29 cellular contexts compared by ENCODE assay signal in the genomic region with DNA sequence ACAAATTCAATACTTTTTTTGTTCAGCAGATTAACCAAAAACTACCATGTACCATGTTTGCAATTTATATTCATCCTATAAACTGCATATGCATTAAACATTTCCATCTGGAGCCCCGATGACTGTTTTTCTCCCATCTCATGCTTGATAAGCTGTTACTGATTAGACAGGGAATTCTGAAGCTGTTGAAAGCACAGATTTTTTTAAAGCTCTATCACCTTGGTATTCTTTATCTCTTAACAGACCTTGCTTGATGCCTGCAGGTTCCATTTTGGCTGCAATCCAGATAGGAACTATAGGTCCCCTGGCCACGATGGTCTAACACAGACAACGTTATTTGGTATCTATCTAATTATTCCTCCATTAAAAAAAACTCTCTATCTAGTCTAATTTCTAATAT.
"Had no signal": no experiment of that assay in that cellular context is flagged by ENCODE, and none has a peak within 500 bp of the region (broad histone marks: within the 10 kb centered on the region; RNA-seq: fewer than 3 reads in every experiment).

No MANE protein-coding gene starts in this region.

- H3K9me3 ChIP-seq: neutrophil, pancreas, psoas muscle, right lobe of liver, sigmoid colon, suprapubic skin, testis, tibial artery, transverse colon, upper lobe of right lung, uterus had no signal

- DNase-seq: naive thymus-derived CD8-positive, alpha-beta T cell; nephron progenitor cell; nucleus accumbens; pancreas; posterior cingulate gyrus; psoas muscle; right cardiac atrium; right lobe of liver; sigmoid colon; spleen; stimulated activated CD4-positive, alpha-beta T cell treated with anti-CD3 and anti-CD28 coated beads, Interleukin-12 subunit alpha, Interleukin-12 subunit beta, amount 100 ng/mL, for 4 hours; stimulated activated CD4-positive, alpha-beta T cell treated with anti-CD3 and anti-CD28 coated beads, Interleukin-1b, Interleukin-23, amount 100 ng/mL, for 48 hours; stimulated activated CD4-positive, alpha-beta T cell treated with anti-CD3 and anti-CD28 coated beads, Interleukin-4, amount 100 ng/mL, for 1 hour; stimulated activated CD4-positive, alpha-beta T cell treated with anti-CD3 and anti-CD28 coated beads, Interleukin-4, amount 100 ng/mL, for 4 hours; stimulated activated CD8-positive, alpha-beta memory T cell treated with anti-CD3 and anti-CD28 coated beads, Interleukin-4, amount 100 ng/mL, for 48 hours; stimulated activated naive CD4-positive, alpha-beta T cell; stimulated activated naive CD8-positive, alpha-beta T cell treated with anti-CD3 and anti-CD28 coated beads, Interleukin-15, amount 100 ng/mL, for 72 hours; stimulated activated naive CD8-positive, alpha-beta T cell treated with anti-CD3 and anti-CD28 coated beads, Interleukin-15, Interleukin-2, amounts not matched to agents 100 U/mL and 50 U/mL, for 24 hours; substantia nigra; testis; tibial artery; transverse colon; upper lobe of right lung; uterus had no signal

- H3K27me3 ChIP-seq: neutrophil, pancreas, right lobe of liver, sigmoid colon, spleen, suprapubic skin, testis, tibial artery, transverse colon, upper lobe of right lung, uterus had no signal

- H3K4me3 ChIP-seq: pancreas, psoas muscle, right lobe of liver, sigmoid colon, smooth muscle cell, spleen, suprapubic skin, testis, tibial artery, transverse colon, upper lobe of right lung, uterus had no signal

- ATAC-seq: naive thymus-derived CD8-positive, alpha-beta T cell; natural killer cell treated with Interleukin-12 subunit alpha and Interleukin-12 subunit beta and Interleukin-15 and Interleukin-18, amount 100 ng/mL, for 72 hours; pancreas; psoas muscle; right cardiac atrium; right lobe of liver; stimulated activated memory B cell treated with anti-CD40 and anti-IgM and Interleukin-4, amounts not matched to agents 10 μg/mL and 1 μg/mL and 100 μg/mL, for 72 hours; stimulated activated naive CD8-positive, alpha-beta T cell treated with anti-CD3 and anti-CD28 coated beads, Interleukin-15, amount 100 ng/mL, for 72 hours; stimulated activated naive CD8-positive, alpha-beta T cell treated with anti-CD3 and anti-CD28 coated beads, Interleukin-15, Interleukin-2, amounts not matched to agents 100 U/mL and 50 U/mL, for 24 hours; upper lobe of right lung had no signal

- H3K27ac ChIP-seq: neutrophil, pancreas, psoas muscle, right lobe of liver, sigmoid colon, spleen, suprapubic skin, testis, tibial artery, transverse colon, upper lobe of right lung, uterus had no signal

- H3K4me1 ChIP-seq: psoas muscle, right lobe of liver, sigmoid colon, spleen, suprapubic skin, testis, tibial artery, transverse colon, upper lobe of right lung, uterus had no signal

- H3K4me2 ChIP-seq: smooth muscle cell had no signal

- H3K36me3 ChIP-seq: neutrophil, pancreas, right lobe of liver, sigmoid colon, spleen, suprapubic skin, tibial artery, transverse colon, upper lobe of right lung, uterus had no signal
